In genomic region chr17:76267051-76267576, GRCh38 we compare ENCODE assay signal across 8 cellular contexts. TPM values are rescaled to one million over a fixed set of nuclear protein-coding genes. Genes with fewer than 3 reads are reported as not detected.
DNase-seq lines count a peak whose midpoint lies in the region; TF ChIP-seq lines count a peak whose summit lies in the region.

No MANE protein-coding gene starts in this region.

- CTCF ChIA-PET in Caco-2 (lab: Charles Lee), result interaction anchor here (0.7 to 1.3 kb wide), 5 partner anchors 12 to 503 kb away, joined by 4 to 7 read pairs (median 5); no protein-coding TSS in a partner anchor
- CTCF ChIA-PET in PC-9 (lab: Charles Lee), result interaction anchor here (0.7 kb wide), 1 partner anchor 126 kb away, joined by 9 read pairs; the partner anchor contains the start of gene FOXJ1

- no peaks in the 10 kb centered on the region for H3K9me3 Mint-ChIP-seq in Caco-2 (ENCODE audit: unreplicated experiment)

- H4K20me1 ChIP-seq in PC-9 (ENCODE audit: insufficient read depth), result peaks cover 5% of the 10 kb centered on the region; the same call in 1 of the 2 replicates
- peaks cover 2% of the 10 kb centered on the region for H4K20me1 ChIP-seq in osteoblast (ENCODE audit: insufficient read depth, low read length)

- peak overlapping the region; percentile 91 for H3K4me2 ChIP-seq in PC-9
- H3K4me2 ChIP-seq in osteoblast (ENCODE audit: insufficient read depth, low read length), result peak overlapping the region; percentile 96

- peak overlapping the region; percentile 74 for H3K9ac ChIP-seq in endocrine pancreas (ENCODE audit: control insufficient read depth, insufficient read depth, low read length)

- intact Hi-C loops in Caco-2 (cut with micrococcal nuclease; ENCODE audit: unreplicated experiment) (loop anchor here (10.0 kb wide), 1 partner anchor 162 kb away; the partner anchor contains the start of gene EXOC7), PC-9 (cut with micrococcal nuclease; ENCODE audit: unreplicated experiment) (no loop called here)

- H3K27ac Mint-ChIP-seq in Caco-2 (ENCODE audit: unreplicated experiment), result peak overlapping the region; percentile 89

- peaks cover 23% of the 10 kb centered on the region for H3K4me1 Mint-ChIP-seq in Caco-2 (ENCODE audit: low read depth, unreplicated experiment)

- H3K36me3 ChIP-seq in Caco-2 (ENCODE audit: control insufficient read depth, insufficient read depth, low read length) (peaks cover 3% of the 10 kb centered on the region), PC-9 (ENCODE audit: low read depth) (no peaks in the 10 kb centered on the region), endocrine pancreas (ENCODE audit: control insufficient read depth, insufficient read depth, low read length) (no peaks in the 10 kb centered on the region), osteoblast (ENCODE audit: insufficient read depth, low read length) (peaks cover 10% of the 10 kb centered on the region)

- H3K27me3 ChIP-seq in Caco-2 (replicated peaks; ENCODE audit: control insufficient read depth, insufficient read depth, low read length) (no peaks in the 10 kb centered on the region), PC-9 (ENCODE audit: insufficient read depth, low read depth) (no peaks in the 10 kb centered on the region), endocrine pancreas (ENCODE audit: control insufficient read depth, insufficient read depth, low read length) (no peaks in the 10 kb centered on the region), osteoblast (ENCODE audit: insufficient read depth, low read length) (no peaks in the 10 kb centered on the region)

- peak overlapping the region; percentile 80 for H3K4me3 Mint-ChIP-seq in Caco-2 (ENCODE audit: unreplicated experiment)

- BruUV-seq in Caco-2 (replicated peaks; lab: Mats Ljungman, UMichigan), result no TSS peak
- BruUV-seq in PC-9 (replicated peaks; lab: Mats Ljungman, UMichigan), result no TSS peak

- peaks cover 77% of the 10 kb centered on the region for H3K36me3 Mint-ChIP-seq in Caco-2 (ENCODE audit: insufficient read depth, unreplicated experiment)

- H2AFZ ChIP-seq in PC-9 (no peak overlapping the region), osteoblast (ENCODE audit: low read length) (no peak overlapping the region)

- H3K79me2 ChIP-seq in PC-9 (ENCODE audit: low read depth), result peaks cover 42% of the 10 kb centered on the region
- H3K79me2 ChIP-seq in osteoblast (ENCODE audit: insufficient read depth, low read length), result peaks cover 43% of the 10 kb centered on the region

- H3K27ac ChIP-seq in PC-9 (0 out of 2 replicates have a peak overlapping the region, but pooled peaks have one; percentile 1), osteoblast (ENCODE audit: low read depth, low read length) (peak overlapping the region; percentile 76)

- no peaks in the 10 kb centered on the region for H3K27me3 Mint-ChIP-seq in Caco-2 (ENCODE audit: insufficient read depth, unreplicated experiment)

- TF ChIP-seq CTCF in Caco-2 (IDR thresholded peaks at IDR 0.05; ENCODE audit: insufficient read depth in 1 of 2, low read depth in 1 of 2, low read length in 1 of 2, severe bottlenecking in 1 of 2, unreplicated experiment in 1 of 2) (no peak), PC-9 (conservative IDR thresholded peaks at IDR 0.05) (no peak), osteoblast (IDR thresholded peaks at IDR 0.05; ENCODE audit: extremely low read depth, low read depth, low read length) (no peak), GM20000 (IDR thresholded peaks at IDR 0.05; ENCODE audit: extremely low read depth, missing control alignments) (no peak)

- POLR2A ChIA-PET in Caco-2 (lab: Charles Lee), result interaction anchor here (0.6 to 1.0 kb wide), 2 partner anchors 8 to 46 kb away, joined by 3 to 4 read pairs; no protein-coding TSS in a partner anchor
- POLR2A ChIA-PET in PC-9 (lab: Charles Lee; ENCODE audit: unreplicated experiment), result interaction anchor here (0.6 kb wide), 3 partner anchors 70 to 325 kb away, joined by 3 to 12 read pairs (median 3); no protein-coding TSS in a partner anchor

- H3K4me1 ChIP-seq in Caco-2 (peaks cover 46% of the 10 kb centered on the region), PC-9 (replicated peaks; ENCODE audit: insufficient read depth) (peaks cover 42% of the 10 kb centered on the region), endocrine pancreas (ENCODE audit: control insufficient read depth, insufficient read depth, low read length) (peaks cover 4% of the 10 kb centered on the region), osteoblast (ENCODE audit: insufficient read depth, low read length) (peaks cover 38% of the 10 kb centered on the region)

- DNase-seq in Caco-2, result no peak
- no peak for DNase-seq in PC-9
- DNase-seq in osteoblast (ENCODE audit: insufficient read length, low spot score, missing footprints), result peak; percentile 78
- no peak for DNase-seq in hippocampal formation (lab: John Stamatoyannopoulos, UW)
- no peak for DNase-seq in GM20000 (ENCODE audit: low spot score)
- no peak for DNase-seq in NCI-H187 treated with DMSO at 0.1 percent for 48 hours (lab: John Stamatoyannopoulos, UW)
- DNase-seq in activated CD4-positive, CD25-positive, alpha-beta regulatory T cell (lab: John Stamatoyannopoulos, UW), result no peak

- H3K4me3 ChIP-seq in Caco-2 (ENCODE audit: low read depth, low read length), result no peak overlapping the region; the same call in 1 of the 2 replicates
- H3K4me3 ChIP-seq in PC-9, result peak overlapping the region; percentile 77; the same call in 1 of the 2 replicates
- peak overlapping the region; percentile 53 for H3K4me3 ChIP-seq in endocrine pancreas (ENCODE audit: control insufficient read depth, insufficient read depth, low read length)
- H3K4me3 ChIP-seq in osteoblast (ENCODE audit: insufficient read depth, low read length), result peak overlapping the region; percentile 93

- no peaks in the 10 kb centered on the region for H3K9me2 ChIP-seq in PC-9 (ENCODE audit: insufficient read depth)

- peaks cover 23% of the 10 kb centered on the region for H3F3A ChIP-seq in PC-9 (ENCODE audit: insufficient read depth, low read depth)

- H3K9me3 ChIP-seq in Caco-2 (no peaks in the 10 kb centered on the region), PC-9 (ENCODE audit: insufficient read depth, low read depth) (no peaks in the 10 kb centered on the region), endocrine pancreas (ENCODE audit: control insufficient read depth, low read length) (no peaks in the 10 kb centered on the region), osteoblast (ENCODE audit: low read depth, low read length) (no peaks in the 10 kb centered on the region)

RNA-seq across cellular contexts. Expression of gene UBALD2, which starts 2.0 kb away (rescaled TPM):
- total RNA-seq in Caco-2 (2022), result 50.0 and 51.6 TPM in 2 replicates
- total RNA-seq in PC-9 (2021), result 110 and 134 TPM in 2 replicates
- total RNA-seq in osteoblast, result 3.8 and 5.1 TPM in 2 replicates

RNA-seq across cellular contexts. Expression of gene RNF157, which starts 26.8 kb away (rescaled TPM):
- total RNA-seq in Caco-2 (2022) (25.9 and 29.3 TPM in 2 replicates), PC-9 (2021) (5.7 and 7.2 TPM in 2 replicates), osteoblast (0.29 and 0.36 TPM in 2 replicates)

RNA-seq across cellular contexts. Expression of gene QRICH2, which starts 41.0 kb away (rescaled TPM):
- 1.1 and 1.5 TPM in 2 replicates for total RNA-seq in Caco-2 (2022)
- total RNA-seq in PC-9 (2021), result 2.7 and 3.3 TPM in 2 replicates
- total RNA-seq in osteoblast, result 2.9 and 3.6 TPM in 2 replicates
